9 cellular contexts compared by ENCODE assay signal in genomic region chr15:100438570-100438969, GRCh38.
DNase-seq lines count a peak whose midpoint lies in the region; ATAC-seq and TF ChIP-seq lines count a peak whose summit lies in the region.
"Had no signal": no experiment of that assay in that cellular context is flagged by ENCODE, and none has a peak within 500 bp of the region (broad histone marks: within the 10 kb centered on the region; RNA-seq: fewer than 3 reads in every experiment).

No MANE protein-coding gene starts in this region.

- POLR2A ChIA-PET in MCF 10A (lab: Yijun Ruan, JAX): no interaction called here

- H3K4me1 ChIP-seq in breast epithelium (no peaks in the 10 kb centered on the region), lung (ENCODE audit: control insufficient read depth in 2 of 2, insufficient read depth in 2 of 2, low read length in 2 of 2) (no peaks in the 10 kb centered on the region)

- CTCF ChIA-PET in MCF 10A (lab: Yijun Ruan, JAX): interaction anchor here (0.6 to 1.0 kb wide), 3 partner anchors 88 to 1617 kb away, joined by 3 to 6 read pairs (median 5); no protein-coding TSS in a partner anchor

- intact Hi-C loops in MCF 10A (cut with micrococcal nuclease) (no loop called here), breast epithelium (cut with DNase I; ENCODE audit: low total_unique reads) (no loop called here)

- DNase-seq in MCF 10A (ENCODE audit: unreplicated experiment) (peak; percentile 61), breast epithelium (ENCODE audit: low spot score in 2 of 2) (no peak), NCI-H1417 (lab: John Stamatoyannopoulos, UW) (peak; percentile 20 to 93 (median 69)), lung (ENCODE audit: low spot score) (peak; percentile 35), GM20000 (ENCODE audit: low spot score) (no peak)
- peak; percentile 31 for DNase-seq in activated naive CD8-positive, alpha-beta T cell treated with anti-CD3 and anti-CD28 coated beads for 36 hours

- H3K27ac Mint-ChIP-seq in MCF 10A (ENCODE audit: low read depth, unreplicated experiment): no peak overlapping the region
- H3K27ac Mint-ChIP-seq in activated naive CD8-positive, alpha-beta T cell treated with anti-CD3 and anti-CD28 coated beads for 36 hours: no peak overlapping the region
- H3K27ac Mint-ChIP-seq: CD4-positive, CD25-positive, alpha-beta regulatory T cell had no signal

- peaks cover 25% of the 10 kb centered on the region for H3K27me3 Mint-ChIP-seq in MCF 10A (ENCODE audit: insufficient read depth, unreplicated experiment)
- no peaks in the 10 kb centered on the region for H3K27me3 Mint-ChIP-seq in activated naive CD8-positive, alpha-beta T cell treated with anti-CD3 and anti-CD28 coated beads for 36 hours
- H3K27me3 Mint-ChIP-seq: CD4-positive, CD25-positive, alpha-beta regulatory T cell had no signal

- H3K9me3 ChIP-seq in breast epithelium: no peaks in the 10 kb centered on the region
- no peaks in the 10 kb centered on the region for H3K9me3 ChIP-seq in lung (ENCODE audit: control insufficient read depth in 2 of 2, insufficient read depth in 1 of 2, low read length in 1 of 2)

- H3K4me3 ChIP-seq in breast epithelium: no peak overlapping the region
- no peak overlapping the region for H3K4me3 ChIP-seq in lung

- H3K36me3 ChIP-seq in breast epithelium (no peaks in the 10 kb centered on the region), lung (ENCODE audit: control insufficient read depth in 2 of 2, insufficient read depth in 2 of 2, low read length in 2 of 2) (no peaks in the 10 kb centered on the region)

- WGBS in lung, 2 donors: 13 to 21% methylated on average over 2 of the region's 2 CpGs

- H3K27me3 ChIP-seq in breast epithelium (no peaks in the 10 kb centered on the region), lung (ENCODE audit: control insufficient read depth, insufficient read depth) (no peaks in the 10 kb centered on the region)

- H3K9me3 Mint-ChIP-seq in MCF 10A (ENCODE audit: unreplicated experiment): no peaks in the 10 kb centered on the region
- no peaks in the 10 kb centered on the region for H3K9me3 Mint-ChIP-seq in activated naive CD8-positive, alpha-beta T cell treated with anti-CD3 and anti-CD28 coated beads for 36 hours

- no peaks in the 10 kb centered on the region for H3K36me3 Mint-ChIP-seq in MCF 10A (ENCODE audit: insufficient read depth, unreplicated experiment)
- no peaks in the 10 kb centered on the region for H3K36me3 Mint-ChIP-seq in activated naive CD8-positive, alpha-beta T cell treated with anti-CD3 and anti-CD28 coated beads for 36 hours
- H3K36me3 Mint-ChIP-seq: CD4-positive, CD25-positive, alpha-beta regulatory T cell had no signal

- no TSS peak for BruUV-seq in MCF 10A (replicated peaks; lab: Mats Ljungman, UMichigan)

- H3K4me3 Mint-ChIP-seq in MCF 10A (ENCODE audit: unreplicated experiment): no peak overlapping the region
- H3K4me3 Mint-ChIP-seq in activated naive CD8-positive, alpha-beta T cell treated with anti-CD3 and anti-CD28 coated beads for 36 hours: no peak overlapping the region
- H3K4me3 Mint-ChIP-seq: CD4-positive, CD25-positive, alpha-beta regulatory T cell had no signal

- no peak for ATAC-seq in lung (ENCODE audit: insufficient read depth, low FRiP score)
- ATAC-seq in HG02852 (IDR thresholded peaks at IDR 0.05; ENCODE audit: unreplicated experiment): no peak
- no peak for ATAC-seq in GM19455 (IDR thresholded peaks at IDR 0.05; ENCODE audit: unreplicated experiment)

- peaks cover 5% of the 10 kb centered on the region for H3K4me1 Mint-ChIP-seq in MCF 10A (ENCODE audit: insufficient read depth, unreplicated experiment)
- H3K4me1 Mint-ChIP-seq in activated naive CD8-positive, alpha-beta T cell treated with anti-CD3 and anti-CD28 coated beads for 36 hours: peaks cover 7% of the 10 kb centered on the region

- TF ChIP-seq POLR2A in breast epithelium (IDR thresholded peaks at IDR 0.05): no peak

- H3K27ac ChIP-seq in breast epithelium (no peak overlapping the region), lung (ENCODE audit: low read depth in 1 of 2, low read length in 1 of 2) (no peak overlapping the region)

- TF ChIP-seq CTCF in MCF 10A (IDR thresholded peaks at IDR 0.05; ENCODE audit: unreplicated experiment) (no peak), breast epithelium (IDR thresholded peaks at IDR 0.05) (no peak), lung (IDR thresholded peaks at IDR 0.05; ENCODE audit: control extremely low read depth, extremely low read depth) (no peak), GM20000 (IDR thresholded peaks at IDR 0.05; ENCODE audit: extremely low read depth, missing control alignments) (no peak)

Comparison
In these comparisons a context has a peak if more than half of its experiments do, and no peak if none do; other contexts are left out.
1. DNase-seq: peak in MCF 10A (single experiment), NCI-H1417 (3 of 3), activated naive CD8-positive, alpha-beta T cell treated with anti-CD3 and anti-CD28 coated beads for 36 hours (single experiment) and lung (single experiment); none in breast epithelium (0 of 2) and GM20000 (single experiment).